16 cellular contexts compared by ENCODE assay signal in genomic region chr4:160026720-160027119, GRCh38.
A peak's percentile ranks its signal among the peaks of the same experiment; 100 is the strongest.
DNase-seq lines count a peak whose midpoint lies in the region; ATAC-seq, FAIRE-seq and TF ChIP-seq lines count a peak whose summit lies in the region.
"Had no signal": no experiment of that assay in that cellular context is flagged by ENCODE, and none has a peak within 500 bp of the region (broad histone marks: within the 10 kb centered on the region; RNA-seq: fewer than 3 reads in every experiment).

No MANE protein-coding gene starts in this region.

- H3K27me3 ChIP-seq in astrocyte (ENCODE audit: insufficient read depth, low read length), result no peaks in the 10 kb centered on the region
- H3K27me3 ChIP-seq: BE2C had no signal

- no peaks in the 10 kb centered on the region for H3K79me2 ChIP-seq in astrocyte (ENCODE audit: insufficient read depth, low read length)

- no peak overlapping the region for H3K27ac ChIP-seq in astrocyte (ENCODE audit: low read depth, low read length)

- no peaks in the 10 kb centered on the region for H3K9me3 Mint-ChIP-seq in astrocyte (ENCODE audit: unreplicated experiment)
- H3K9me3 Mint-ChIP-seq: activated naive CD8-positive, alpha-beta T cell treated with anti-CD3 and anti-CD28 coated beads, Interleukin-2, amount 50 U/mL, for 24 hours had no signal

- no peak for ATAC-seq in GM19395 (IDR thresholded peaks at IDR 0.05; ENCODE audit: unreplicated experiment)
- ATAC-seq in GM21576 (IDR thresholded peaks at IDR 0.05; ENCODE audit: unreplicated experiment), result no peak
- ATAC-seq: activated naive CD8-positive, alpha-beta T cell treated with anti-CD3 and anti-CD28 coated beads, Interleukin-2, amount 50 U/mL, for 24 hours; left lobe of liver; naive thymus-derived CD8-positive, alpha-beta T cell; right cardiac atrium; stimulated activated naive CD8-positive, alpha-beta T cell treated with anti-CD3 and anti-CD28 coated beads, Interleukin-15, amount 100 ng/mL, for 72 hours had no signal

- no peaks in the 10 kb centered on the region for H3K4me1 ChIP-seq in astrocyte (ENCODE audit: insufficient read depth, low read length)
- H3K4me1 ChIP-seq: BE2C had no signal

- H4K20me1 ChIP-seq in astrocyte (ENCODE audit: insufficient read depth, low read length), result no peaks in the 10 kb centered on the region

- no peaks in the 10 kb centered on the region for H3K27me3 Mint-ChIP-seq in astrocyte (ENCODE audit: low read depth, unreplicated experiment)
- H3K27me3 Mint-ChIP-seq: activated naive CD8-positive, alpha-beta T cell treated with anti-CD3 and anti-CD28 coated beads, Interleukin-2, amount 50 U/mL, for 24 hours; naive thymus-derived CD8-positive, alpha-beta T cell; stimulated activated naive CD8-positive, alpha-beta T cell treated with anti-CD3 and anti-CD28 coated beads, Interleukin-15, amount 100 ng/mL, for 72 hours had no signal

- peak; percentile 56 for DNase-seq in Daoy (ENCODE audit: low read depth)
- DNase-seq in M059J (ENCODE audit: low read depth), result peak; percentile 60
- DNase-seq in astrocyte (ENCODE audit: low read depth), result peak; percentile 21
- peak; percentile 7 for DNase-seq in iPS DF 4.7 (ENCODE audit: extremely low read depth, low spot score)
- no peak for DNase-seq in NCI-H748 treated with DMSO at 0.1 percent for 48 hours (lab: John Stamatoyannopoulos, UW)
- no peak for DNase-seq in putamen (ENCODE audit: low spot score)
- DNase-seq: activated naive CD8-positive, alpha-beta T cell treated with anti-CD3 and anti-CD28 coated beads, Interleukin-2, amount 50 U/mL, for 24 hours; activated T-cell treated with anti-CD3 and anti-CD28 coated beads, Interleukin-2, amount 50 U/mL, for 1 hour; BE2C; naive thymus-derived CD8-positive, alpha-beta T cell; NCI-H1436 treated with DMSO at 0.1 percent for 48 hours; right cardiac atrium; stimulated activated naive CD8-positive, alpha-beta T cell treated with anti-CD3 and anti-CD28 coated beads, Interleukin-15, amount 100 ng/mL, for 72 hours had no signal

- no peak for TF ChIP-seq CTCF in astrocyte (IDR thresholded peaks at IDR 0.05; ENCODE audit: insufficient read depth, low read depth, low read length)

- H3K27ac Mint-ChIP-seq in astrocyte (ENCODE audit: unreplicated experiment), result peak overlapping the region; percentile 95
- H3K27ac Mint-ChIP-seq: activated naive CD8-positive, alpha-beta T cell treated with anti-CD3 and anti-CD28 coated beads, Interleukin-2, amount 50 U/mL, for 24 hours; naive thymus-derived CD8-positive, alpha-beta T cell; stimulated activated naive CD8-positive, alpha-beta T cell treated with anti-CD3 and anti-CD28 coated beads, Interleukin-15, amount 100 ng/mL, for 72 hours had no signal

- H3K4me1 Mint-ChIP-seq in astrocyte (ENCODE audit: low read depth, unreplicated experiment), result peaks cover 13% of the 10 kb centered on the region
- H3K4me1 Mint-ChIP-seq: activated naive CD8-positive, alpha-beta T cell treated with anti-CD3 and anti-CD28 coated beads, Interleukin-2, amount 50 U/mL, for 24 hours; naive thymus-derived CD8-positive, alpha-beta T cell; stimulated activated naive CD8-positive, alpha-beta T cell treated with anti-CD3 and anti-CD28 coated beads, Interleukin-15, amount 100 ng/mL, for 72 hours had no signal

- no peaks in the 10 kb centered on the region for H3K36me3 Mint-ChIP-seq in astrocyte (ENCODE audit: low read depth, unreplicated experiment)
- H3K36me3 Mint-ChIP-seq: naive thymus-derived CD8-positive, alpha-beta T cell had no signal

- H2AFZ ChIP-seq in astrocyte (ENCODE audit: low read depth, low read length), result no peak overlapping the region

- FAIRE-seq in astrocyte (lab: Jason Lieb, UNC), result no peak

- no peak overlapping the region for H3K4me2 ChIP-seq in astrocyte (ENCODE audit: low read length)

- no peaks in the 10 kb centered on the region for H3K9me3 ChIP-seq in astrocyte (ENCODE audit: insufficient read depth, low read depth, low read length)
- H3K9me3 ChIP-seq: BE2C had no signal

- no peak overlapping the region for H3K4me3 ChIP-seq in astrocyte (ENCODE audit: insufficient read depth, low read depth, low read length)

- no peaks in the 10 kb centered on the region for H3K36me3 ChIP-seq in astrocyte (ENCODE audit: insufficient read depth, low read length)
- H3K36me3 ChIP-seq: BE2C had no signal

- H3K4me3 Mint-ChIP-seq in astrocyte (ENCODE audit: unreplicated experiment), result no peak overlapping the region
- H3K4me3 Mint-ChIP-seq: activated naive CD8-positive, alpha-beta T cell treated with anti-CD3 and anti-CD28 coated beads, Interleukin-2, amount 50 U/mL, for 24 hours; naive thymus-derived CD8-positive, alpha-beta T cell; stimulated activated naive CD8-positive, alpha-beta T cell treated with anti-CD3 and anti-CD28 coated beads, Interleukin-15, amount 100 ng/mL, for 72 hours had no signal

- no peak overlapping the region for H3K9ac ChIP-seq in astrocyte (ENCODE audit: low read length)

Comparison
In these comparisons a context has a peak if more than half of its experiments do, and no peak if none do; other contexts are left out.
1. DNase-seq: peak in Daoy (single experiment), M059J (single experiment), astrocyte (single experiment) and iPS DF 4.7 (single experiment); none in NCI-H748 treated with DMSO at 0.1 percent for 48 hours (single experiment) and putamen (single experiment).